In genomic region chr13:41917641-41918040, GRCh38 we compare ENCODE assay signal across 12 cellular contexts. TPM values are rescaled to one million over a fixed set of nuclear protein-coding genes. Genes with fewer than 3 reads are reported as not detected.
DNase-seq lines count a peak whose midpoint lies in the region; ATAC-seq and TF ChIP-seq lines count a peak whose summit lies in the region.
"Had no signal": no experiment of that assay in that cellular context is flagged by ENCODE, and none has a peak within 500 bp of the region (broad histone marks: within the 10 kb centered on the region; RNA-seq: fewer than 3 reads in every experiment).

No MANE protein-coding gene starts in this region.

- no peaks in the 10 kb centered on the region for H3K9me3 ChIP-seq in OCI-LY3 (ENCODE audit: insufficient read depth, low read length)
- no peaks in the 10 kb centered on the region for H3K9me3 ChIP-seq in esophagus squamous epithelium
- H3K9me3 ChIP-seq: vagina had no signal

- H3K79me2 ChIP-seq in OCI-LY3 (ENCODE audit: low read length): peaks cover 50% of the 10 kb centered on the region

- H4K20me1 ChIP-seq in OCI-LY3 (ENCODE audit: insufficient read depth, low read length): peaks cover 21% of the 10 kb centered on the region; the same call in 1 of the 2 replicates

- peaks cover 77% of the 10 kb centered on the region for H3K4me1 Mint-ChIP-seq in activated naive CD4-positive, alpha-beta T cell treated with anti-CD3 and anti-CD28 coated beads, Interleukin-2, amount 50 U/mL, for 24 hours
- H3K4me1 Mint-ChIP-seq in stimulated activated effector memory CD8-positive, alpha-beta T cell treated with anti-CD3 and anti-CD28 coated beads, Interleukin-12 subunit alpha, Interleukin-12 subunit beta, amount 100 ng/mL, for 72 hours: peaks cover 45% of the 10 kb centered on the region

- peaks cover 12% of the 10 kb centered on the region for H3K36me3 Mint-ChIP-seq in activated naive CD4-positive, alpha-beta T cell treated with anti-CD3 and anti-CD28 coated beads, Interleukin-2, amount 50 U/mL, for 24 hours
- no peaks in the 10 kb centered on the region for H3K36me3 Mint-ChIP-seq in stimulated activated effector memory CD8-positive, alpha-beta T cell treated with anti-CD3 and anti-CD28 coated beads, Interleukin-12 subunit alpha, Interleukin-12 subunit beta, amount 100 ng/mL, for 72 hours

- ATAC-seq in stimulated activated effector memory CD8-positive, alpha-beta T cell treated with anti-CD3 and anti-CD28 coated beads, Interleukin-12 subunit alpha, Interleukin-12 subunit beta, amount 100 ng/mL, for 72 hours: peak; percentile 92
- ATAC-seq: K562 had no signal

- H3K36me3 ChIP-seq in OCI-LY3 (replicated peaks; ENCODE audit: low read depth, low read length) (no peaks in the 10 kb centered on the region), esophagus squamous epithelium (no peaks in the 10 kb centered on the region)
- H3K36me3 ChIP-seq: vagina had no signal

- TF ChIP-seq CTCF in OCI-LY3 (IDR thresholded peaks at IDR 0.05; ENCODE audit: low read depth, low read length): no peak
- no peak for TF ChIP-seq CTCF in esophagus squamous epithelium (IDR thresholded peaks at IDR 0.05)

- intact Hi-C loops in esophagus squamous epithelium (cut with DNase I): no loop called here

- H3K4me3 Mint-ChIP-seq in activated naive CD4-positive, alpha-beta T cell treated with anti-CD3 and anti-CD28 coated beads, Interleukin-2, amount 50 U/mL, for 24 hours: peak overlapping the region; percentile 83
- peak overlapping the region; percentile 6 for H3K4me3 Mint-ChIP-seq in stimulated activated effector memory CD8-positive, alpha-beta T cell treated with anti-CD3 and anti-CD28 coated beads, Interleukin-12 subunit alpha, Interleukin-12 subunit beta, amount 100 ng/mL, for 72 hours

- H3K4me3 ChIP-seq in OCI-LY3 (ENCODE audit: low read length) (no peak overlapping the region), esophagus squamous epithelium (no peak overlapping the region)
- H3K4me3 ChIP-seq: K562, vagina had no signal

- no peaks in the 10 kb centered on the region for H3K9me3 Mint-ChIP-seq in activated naive CD4-positive, alpha-beta T cell treated with anti-CD3 and anti-CD28 coated beads, Interleukin-2, amount 50 U/mL, for 24 hours
- no peaks in the 10 kb centered on the region for H3K9me3 Mint-ChIP-seq in stimulated activated effector memory CD8-positive, alpha-beta T cell treated with anti-CD3 and anti-CD28 coated beads, Interleukin-12 subunit alpha, Interleukin-12 subunit beta, amount 100 ng/mL, for 72 hours

- H3K9ac ChIP-seq in OCI-LY3 (ENCODE audit: low read length): no peak overlapping the region

- H3K27ac Mint-ChIP-seq in activated naive CD4-positive, alpha-beta T cell treated with anti-CD3 and anti-CD28 coated beads, Interleukin-2, amount 50 U/mL, for 24 hours: peak overlapping the region; percentile 98
- no peak overlapping the region for H3K27ac Mint-ChIP-seq in stimulated activated effector memory CD8-positive, alpha-beta T cell treated with anti-CD3 and anti-CD28 coated beads, Interleukin-12 subunit alpha, Interleukin-12 subunit beta, amount 100 ng/mL, for 72 hours

- no peaks in the 10 kb centered on the region for H3K27me3 Mint-ChIP-seq in activated naive CD4-positive, alpha-beta T cell treated with anti-CD3 and anti-CD28 coated beads, Interleukin-2, amount 50 U/mL, for 24 hours

- H3K4me1 ChIP-seq in OCI-LY3 (ENCODE audit: low read length) (peaks cover 26% of the 10 kb centered on the region), esophagus squamous epithelium (peaks cover 6 to 28% (median 7%) of the 10 kb centered on the region in 3 donors)

- H2AFZ ChIP-seq in OCI-LY3 (ENCODE audit: low read depth, low read length): no peak overlapping the region

- TF ChIP-seq POLR2A in esophagus squamous epithelium (IDR thresholded peaks at IDR 0.05): no peak

- DNase-seq in activated naive CD4-positive, alpha-beta T cell (lab: John Stamatoyannopoulos, UW): no peak
- peak; percentile 56 for DNase-seq in dedifferentiated amniotic fluid mesenchymal stem cell (ENCODE audit: extremely low spot score)
- no peak for DNase-seq in stimulated activated effector memory CD8-positive, alpha-beta T cell treated with anti-CD3 and anti-CD28 coated beads, Interleukin-12 subunit alpha, Interleukin-12 subunit beta, amount 100 ng/mL, for 72 hours (ENCODE audit: low spot score in 2 of 2)
- no peak for DNase-seq in islet precursor cell
- DNase-seq in esophagus squamous epithelium (lab: John Stamatoyannopoulos, UW): no peak
- DNase-seq in GDM1 (lab: John Stamatoyannopoulos, UW): no peak
- DNase-seq: COR-L47, midbrain had no signal

- H3K27me3 ChIP-seq in OCI-LY3 (ENCODE audit: low read depth, low read length): no peaks in the 10 kb centered on the region
- no peaks in the 10 kb centered on the region for H3K27me3 ChIP-seq in esophagus squamous epithelium
- H3K27me3 ChIP-seq: vagina had no signal

- no peak overlapping the region; the same call in 1 of the 2 replicates for H3K27ac ChIP-seq in OCI-LY3 (ENCODE audit: low read length)
- no peak overlapping the region for H3K27ac ChIP-seq in esophagus squamous epithelium
- H3K27ac ChIP-seq: vagina had no signal

- 45 to 48% methylated on average over 1 of the region's 1 CpG for WGBS in esophagus squamous epithelium, 2 donors

- peak overlapping the region; percentile 15 for H3K4me2 ChIP-seq in OCI-LY3 (ENCODE audit: low read length)

RNA-seq across cellular contexts. Expression of gene VWA8, which starts 43.3 kb away (rescaled TPM):
- total RNA-seq in esophagus squamous epithelium: 10 to 100 TPM; 10.5 to 23.7 (median 17.3) TPM
